In the genomic region with DNA sequence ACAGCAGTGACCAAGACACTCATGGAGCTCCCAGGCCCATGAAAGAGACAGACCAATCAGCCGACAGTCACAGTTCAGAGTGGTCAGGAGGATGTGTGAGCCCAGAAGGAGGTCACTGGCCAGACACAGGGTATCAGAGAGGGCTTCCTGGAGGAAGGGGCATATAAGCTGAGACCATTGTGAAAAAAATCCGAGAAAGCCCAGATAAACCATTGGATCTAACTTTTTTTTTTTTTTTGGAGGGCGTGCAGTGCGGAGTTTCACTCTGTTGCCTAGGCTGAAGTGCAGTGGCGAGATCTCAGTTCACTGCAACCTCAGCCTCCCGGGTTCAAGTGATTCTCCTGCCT, we compare ENCODE assay signal across 10 cellular contexts. TPM values are rescaled to one million over a fixed set of nuclear protein-coding genes. Genes with fewer than 3 reads are reported as not detected.
A peak's percentile ranks its signal among the peaks of the same experiment; 100 is the strongest.
DNase-seq lines count a peak whose midpoint lies in the region; FAIRE-seq and TF ChIP-seq lines count a peak whose summit lies in the region.
"Had no signal": no experiment of that assay in that cellular context is flagged by ENCODE, and none has a peak within 500 bp of the region (broad histone marks: within the 10 kb centered on the region; RNA-seq: fewer than 3 reads in every experiment).

No MANE protein-coding gene starts in this region.

- H3K4me1 Mint-ChIP-seq in Caco-2 (ENCODE audit: low read depth, unreplicated experiment) (peaks cover 10% of the 10 kb centered on the region), brain (peaks cover 58% of the 10 kb centered on the region)

- H3K79me2 ChIP-seq in keratinocyte (ENCODE audit: control insufficient read depth, insufficient read depth, low read length), result peaks cover 78% of the 10 kb centered on the region

- H3K27me3 ChIP-seq in Caco-2 (replicated peaks; ENCODE audit: control insufficient read depth, insufficient read depth, low read length) (no peaks in the 10 kb centered on the region), keratinocyte (ENCODE audit: control insufficient read depth, extremely low read depth, insufficient read depth, low read length) (no peaks in the 10 kb centered on the region), skeletal muscle satellite cell (ENCODE audit: control insufficient read depth, insufficient read depth, low read length) (no peaks in the 10 kb centered on the region)

- DNase-seq in Caco-2 (no peak), keratinocyte (ENCODE audit: low read depth, low spot score) (no peak), SW 1271 (lab: John Stamatoyannopoulos, UW) (no peak), medulla oblongata (ENCODE audit: extremely low spot score) (no peak), hypothalamus (lab: John Stamatoyannopoulos, UW) (no peak), SIG-M5 treated with dmso at 0.1 percent for 504 hours (lab: John Stamatoyannopoulos, UW; ENCODE audit: unreplicated experiment) (no peak)
- DNase-seq: effector memory CD4-positive, alpha-beta T cell had no signal

- H3K9me3 ChIP-seq in Caco-2 (peaks cover under 1% of the 10 kb centered on the region; the same call in 1 of the 2 replicates), keratinocyte (ENCODE audit: control insufficient read depth, low read depth, low read length) (no peaks in the 10 kb centered on the region), skeletal muscle satellite cell (replicated peaks; ENCODE audit: low read length) (no peaks in the 10 kb centered on the region)

- H3K4me3 ChIP-seq in Caco-2 (ENCODE audit: low read depth, low read length) (no peak overlapping the region), keratinocyte (ENCODE audit: control insufficient read depth in 2 of 3, extremely low read depth in 1 of 3, insufficient read depth in 2 of 3, low read depth in 1 of 3, low read length in 3 of 3) (peak overlapping the region in 2 of 3 experiments; percentile 62 to 69), skeletal muscle satellite cell (ENCODE audit: low read length) (peak overlapping the region; percentile 83)

- FAIRE-seq in keratinocyte (lab: Jason Lieb, UNC), result no peak
- FAIRE-seq: HTR-8/SVneo had no signal

- no peaks in the 10 kb centered on the region for H3K9me1 ChIP-seq in keratinocyte (ENCODE audit: control insufficient read depth, extremely low read depth, insufficient read depth, low read length)

- peaks cover 3% of the 10 kb centered on the region for H4K20me1 ChIP-seq in keratinocyte (ENCODE audit: control insufficient read depth, extremely low read depth, insufficient read depth, low read length)

- POLR2A ChIA-PET in Caco-2 (lab: Charles Lee), result interaction anchor here (1.5 kb wide), 1 partner anchor 29 kb away, joined by 6 read pairs; a partner anchor contains a TSS

- no peak overlapping the region for H3K9ac ChIP-seq in keratinocyte (ENCODE audit: control insufficient read depth, extremely low read depth, insufficient read depth, low read length)
- H3K9ac ChIP-seq in skeletal muscle satellite cell (ENCODE audit: low read depth, low read length), result peak overlapping the region; percentile 68

- H3K9me3 Mint-ChIP-seq in Caco-2 (ENCODE audit: unreplicated experiment) (no peaks in the 10 kb centered on the region), brain (peaks cover 0 to 7% (median 0%) of the 10 kb centered on the region in 5 experiments)

- CTCF ChIA-PET in Caco-2 (lab: Charles Lee), result interaction anchor here (0.7 kb wide), 1 partner anchor 50 kb away, joined by 3 read pairs; no protein-coding TSS in a partner anchor

- TF ChIP-seq CTCF in Caco-2 (IDR thresholded peaks at IDR 0.05; ENCODE audit: insufficient read depth in 1 of 2, low read depth in 1 of 2, low read length in 1 of 2, severe bottlenecking in 1 of 2, unreplicated experiment in 1 of 2) (no peak), brain (conservative IDR thresholded peaks at IDR 0.05) (no peak), keratinocyte (optimal IDR thresholded peaks at IDR 0.05 in 1 of 3, IDR thresholded peaks at IDR 0.05 in 1 of 3, conservative IDR thresholded peaks at IDR 0.05 in 1 of 3; ENCODE audit: extremely low read depth in 1 of 3, insufficient read depth in 2 of 3, low read length in 3 of 3) (no peak)

- no TSS peak for BruUV-seq in Caco-2 (replicated peaks; lab: Mats Ljungman, UMichigan)

- no peak overlapping the region for H2AFZ ChIP-seq in keratinocyte (ENCODE audit: control insufficient read depth, low read length)

- H3K27ac Mint-ChIP-seq in Caco-2 (ENCODE audit: unreplicated experiment), result peak overlapping the region; percentile 93
- peak overlapping the region; percentile 83 to 99 (median 91) for H3K27ac Mint-ChIP-seq in brain

- H3K27me3 Mint-ChIP-seq in Caco-2 (ENCODE audit: insufficient read depth, unreplicated experiment) (no peaks in the 10 kb centered on the region), brain (peaks cover 8% of the 10 kb centered on the region)

- H3K4me2 ChIP-seq in keratinocyte (ENCODE audit: control insufficient read depth, extremely low read depth, insufficient read depth, low read depth, low read length), result peak overlapping the region; percentile 88
- H3K4me2 ChIP-seq in skeletal muscle satellite cell (ENCODE audit: low read length), result peak overlapping the region; percentile 77

- peak overlapping the region; percentile 100 for H3K27ac ChIP-seq in keratinocyte (ENCODE audit: control insufficient read depth, insufficient read depth, low read length)

- H3K36me3 Mint-ChIP-seq in Caco-2 (ENCODE audit: insufficient read depth, unreplicated experiment) (peaks cover 80% of the 10 kb centered on the region), brain (peaks cover 58% of the 10 kb centered on the region)

- dilution Hi-C loops in keratinocyte (cut with MboI; ENCODE audit: extremely low pct_ligation_motif_present, low sequenced_read_pairs), result no loop called here

- H3K4me1 ChIP-seq in Caco-2 (peaks cover 6% of the 10 kb centered on the region; the same call in 1 of the 2 replicates), keratinocyte (ENCODE audit: control insufficient read depth, extremely low read depth, insufficient read depth, low read length) (peaks cover 31% of the 10 kb centered on the region), skeletal muscle satellite cell (ENCODE audit: control insufficient read depth, insufficient read depth, low read length) (peaks cover 45% of the 10 kb centered on the region)

- H3K4me3 Mint-ChIP-seq in Caco-2 (ENCODE audit: unreplicated experiment) (peak overlapping the region; percentile 84), brain (peak overlapping the region; percentile 82 to 99 (median 96))

- H3K36me3 ChIP-seq in Caco-2 (ENCODE audit: control insufficient read depth, insufficient read depth, low read length) (peaks cover 18% of the 10 kb centered on the region), keratinocyte (ENCODE audit: control insufficient read depth in 2 of 2, extremely low read depth in 1 of 2, insufficient read depth in 2 of 2, low read length in 2 of 2) (peaks cover 21 to 25% of the 10 kb centered on the region in 2 experiments), skeletal muscle satellite cell (ENCODE audit: insufficient read depth, low read length) (peaks cover 24% of the 10 kb centered on the region)

- intact Hi-C loops in Caco-2 (cut with micrococcal nuclease; ENCODE audit: unreplicated experiment), result no loop called here

RNA-seq across cellular contexts. Expression of a gene that starts 4.2 kb away (rescaled TPM):
- 28.5 and 31.2 TPM in 2 replicates for total RNA-seq in Caco-2 (2022)
- polyA plus RNA-seq in brain (ENCODE audit: insufficient read depth, low read depth, low replicate concordance), result 9.1 TPM
- polyA plus RNA-seq in keratinocyte, result 17.0 to 32.6 TPM (median 17.2 TPM) in 3 replicates
- 90.2 TPM for polyA plus RNA-seq in keratinocyte (2011; ENCODE audit: low read depth)
- 14.9 and 18.4 TPM in 2 replicates for polyA plus RNA-seq in keratinocyte (2011; cell fraction: cytosol; rRNA removed)
- polyA plus RNA-seq in keratinocyte (2011; cell fraction: nucleus; rRNA removed), result 35.1 and 39.9 TPM in 2 replicates
- 23.3 and 78.9 TPM in 2 replicates for polyA plus RNA-seq in keratinocyte (2012; ENCODE audit: low replicate concordance)
- 26.8 to 44.5 TPM (median 40.3 TPM) in 3 replicates for polyA minus RNA-seq in keratinocyte
- polyA minus RNA-seq in keratinocyte (2011; cell fraction: cytosol; rRNA and poly(A)+ RNA removed), result 29.4 TPM
- polyA minus RNA-seq in keratinocyte (2011; cell fraction: nucleus; rRNA and poly(A)+ RNA removed), result 34.6 and 37.9 TPM in 2 replicates
- 13.7 and 15.5 TPM in 2 replicates for total RNA-seq in skeletal muscle satellite cell (2012; rRNA removed)

RNA-seq across cellular contexts. Expression of a gene that starts 4.4 kb away (rescaled TPM):
- total RNA-seq in Caco-2 (2022), result 30.9 and 35.7 TPM in 2 replicates
- polyA plus RNA-seq in brain (ENCODE audit: insufficient read depth, low read depth, low replicate concordance) (36.4 TPM), keratinocyte (11.0 to 13.8 TPM (median 13.8 TPM) in 3 replicates)
- 2.0 TPM for polyA plus RNA-seq in keratinocyte (2011; ENCODE audit: low read depth)
- polyA plus RNA-seq in keratinocyte (2011; cell fraction: cytosol; rRNA removed), result 4.9 and 9.7 TPM in 2 replicates
- 17.3 and 23.2 TPM in 2 replicates for polyA plus RNA-seq in keratinocyte (2011; cell fraction: nucleus; rRNA removed)
- 10.2 and 16.4 TPM in 2 replicates for polyA plus RNA-seq in keratinocyte (2012; ENCODE audit: low replicate concordance)
- polyA minus RNA-seq in keratinocyte, result 8.6 to 18.7 TPM (median 10.4 TPM) in 3 replicates
- 11.7 TPM for polyA minus RNA-seq in keratinocyte (2011; cell fraction: cytosol; rRNA and poly(A)+ RNA removed)
- polyA minus RNA-seq in keratinocyte (2011; cell fraction: nucleus; rRNA and poly(A)+ RNA removed), result 11.3 and 12.1 TPM in 2 replicates
- total RNA-seq in skeletal muscle satellite cell (2012; rRNA removed), result 21.6 and 33.2 TPM in 2 replicates

RNA-seq across cellular contexts. Expression of a gene that starts 29.2 kb away (rescaled TPM):
- total RNA-seq in Caco-2 (2022), result 28.0 and 29.2 TPM in 2 replicates
- polyA plus RNA-seq in brain (ENCODE audit: insufficient read depth, low read depth, low replicate concordance) (20.5 TPM), keratinocyte (1.4 to 2.8 TPM (median 1.4 TPM) in 3 replicates)
- polyA plus RNA-seq in keratinocyte (2011; ENCODE audit: low read depth), result 1.4 TPM
- 1.8 and 2.4 TPM in 2 replicates for polyA plus RNA-seq in keratinocyte (2011; cell fraction: cytosol; rRNA removed)
- polyA plus RNA-seq in keratinocyte (2011; cell fraction: nucleus; rRNA removed), result 5.0 and 6.9 TPM in 2 replicates
- 3.2 and 3.6 TPM in 2 replicates for polyA plus RNA-seq in keratinocyte (2012; ENCODE audit: low replicate concordance)
- polyA minus RNA-seq in keratinocyte, result 1.1 to 8.8 TPM (median 1.8 TPM) in 3 replicates
- 2.7 TPM for polyA minus RNA-seq in keratinocyte (2011; cell fraction: cytosol; rRNA and poly(A)+ RNA removed)
- polyA minus RNA-seq in keratinocyte (2011; cell fraction: nucleus; rRNA and poly(A)+ RNA removed), result 1.5 and 3.3 TPM in 2 replicates
- total RNA-seq in skeletal muscle satellite cell (2012; rRNA removed), result 0.25 and 0.44 TPM in 2 replicates

RNA-seq across cellular contexts. Expression of a gene that starts 29.9 kb away (rescaled TPM):
- total RNA-seq in Caco-2 (2022), result 133 and 134 TPM in 2 replicates
- 96.2 TPM for polyA plus RNA-seq in brain (ENCODE audit: insufficient read depth, low read depth, low replicate concordance)
- polyA plus RNA-seq in keratinocyte, result 54.5 to 129 TPM (median 93.4 TPM) in 3 replicates
- 9.3 TPM for polyA plus RNA-seq in keratinocyte (2011; ENCODE audit: low read depth)
- polyA plus RNA-seq in keratinocyte (2011; cell fraction: cytosol; rRNA removed), result 83.2 and 87.4 TPM in 2 replicates
- 62.4 and 70.6 TPM in 2 replicates for polyA plus RNA-seq in keratinocyte (2011; cell fraction: nucleus; rRNA removed)
- polyA plus RNA-seq in keratinocyte (2012; ENCODE audit: low replicate concordance), result 33.5 and 73.1 TPM in 2 replicates
- polyA minus RNA-seq in keratinocyte, result 94.9 to 233 TPM (median 101 TPM) in 3 replicates
- polyA minus RNA-seq in keratinocyte (2011; cell fraction: cytosol; rRNA and poly(A)+ RNA removed), result 82.5 TPM
- 42.8 and 63.6 TPM in 2 replicates for polyA minus RNA-seq in keratinocyte (2011; cell fraction: nucleus; rRNA and poly(A)+ RNA removed)
- 35.7 and 46.7 TPM in 2 replicates for total RNA-seq in skeletal muscle satellite cell (2012; rRNA removed)

RNA-seq across cellular contexts. Expression of a gene that starts 30.7 kb away (rescaled TPM):
- total RNA-seq in Caco-2 (2022), result 21.1 and 22.0 TPM in 2 replicates
- 27.2 TPM for polyA plus RNA-seq in brain (ENCODE audit: insufficient read depth, low read depth, low replicate concordance)
- polyA plus RNA-seq in keratinocyte, result 5.5 to 6.0 TPM (median 5.7 TPM) in 3 replicates
- 2.1 TPM for polyA plus RNA-seq in keratinocyte (2011; ENCODE audit: low read depth)
- polyA plus RNA-seq in keratinocyte (2011; cell fraction: cytosol; rRNA removed), result 2.8 and 6.6 TPM in 2 replicates
- polyA plus RNA-seq in keratinocyte (2011; cell fraction: nucleus; rRNA removed), result 17.4 and 21.6 TPM in 2 replicates
- 5.1 and 6.9 TPM in 2 replicates for polyA plus RNA-seq in keratinocyte (2012; ENCODE audit: low replicate concordance)
- 7.4 to 12.4 TPM (median 7.8 TPM) in 3 replicates for polyA minus RNA-seq in keratinocyte
- 7.7 TPM for polyA minus RNA-seq in keratinocyte (2011; cell fraction: cytosol; rRNA and poly(A)+ RNA removed)
- 6.2 and 12.3 TPM in 2 replicates for polyA minus RNA-seq in keratinocyte (2011; cell fraction: nucleus; rRNA and poly(A)+ RNA removed)
- 37.5 and 44.3 TPM in 2 replicates for total RNA-seq in skeletal muscle satellite cell (2012; rRNA removed)
